18 cellular contexts compared by ENCODE assay signal in genomic region chr10:90181251-90181691, GRCh38.
DNase-seq lines count a peak whose midpoint lies in the region; ATAC-seq and TF ChIP-seq lines count a peak whose summit lies in the region.
"Had no signal": no experiment of that assay in that cellular context is flagged by ENCODE, and none has a peak within 500 bp of the region (broad histone marks: within the 10 kb centered on the region; RNA-seq: fewer than 3 reads in every experiment).

No MANE protein-coding gene starts in this region.

- no peaks in the 10 kb centered on the region for H3K79me2 ChIP-seq in smooth muscle cell (ENCODE audit: low read depth)

- no peaks in the 10 kb centered on the region for H4K20me1 ChIP-seq in smooth muscle cell (ENCODE audit: low read depth)

- no peak for TF ChIP-seq POLR2A in breast epithelium (IDR thresholded peaks at IDR 0.05)

- no peaks in the 10 kb centered on the region for H3K9me3 ChIP-seq in breast epithelium
- no peaks in the 10 kb centered on the region for H3K9me3 ChIP-seq in smooth muscle cell (replicated peaks; ENCODE audit: low read depth)
- H3K9me3 ChIP-seq: Caco-2, Peyer's patch had no signal

- no peak overlapping the region for H3K4me3 Mint-ChIP-seq in MCF 10A (ENCODE audit: unreplicated experiment)
- H3K4me3 Mint-ChIP-seq: T-helper 17 cell had no signal

- POLR2A ChIA-PET in MCF 10A (lab: Yijun Ruan, JAX): interaction anchor here (0.9 to 2.0 kb wide), 6 partner anchors 9 to 42 kb away, joined by 3 to 11 read pairs (median 3); no protein-coding TSS in a partner anchor

- H3K9ac ChIP-seq in smooth muscle cell (ENCODE audit: low read depth): no peak overlapping the region

- no peaks in the 10 kb centered on the region for H3K9me3 Mint-ChIP-seq in MCF 10A (ENCODE audit: unreplicated experiment)

- TF ChIP-seq CTCF in MCF 10A (IDR thresholded peaks at IDR 0.05; ENCODE audit: unreplicated experiment): no peak
- no peak for TF ChIP-seq CTCF in breast epithelium (IDR thresholded peaks at IDR 0.05)
- TF ChIP-seq CTCF in fibroblast of the aortic adventitia (IDR thresholded peaks at IDR 0.05; ENCODE audit: insufficient read depth, low read length): no peak
- no peak for TF ChIP-seq CTCF in smooth muscle cell (IDR thresholded peaks at IDR 0.05; ENCODE audit: borderline replicate concordance, insufficient read depth, poor library complexity, severe bottlenecking)

- H3K4me1 ChIP-seq in breast epithelium: no peaks in the 10 kb centered on the region
- H3K4me1 ChIP-seq in smooth muscle cell (ENCODE audit: low read depth): no peaks in the 10 kb centered on the region
- H3K4me1 ChIP-seq: Caco-2, Peyer's patch had no signal

- H3K36me3 ChIP-seq in breast epithelium (no peaks in the 10 kb centered on the region), smooth muscle cell (ENCODE audit: low read depth) (no peaks in the 10 kb centered on the region)
- H3K36me3 ChIP-seq: Peyer's patch had no signal

- H3K27me3 ChIP-seq in breast epithelium (no peaks in the 10 kb centered on the region), smooth muscle cell (ENCODE audit: low read depth) (no peaks in the 10 kb centered on the region)
- H3K27me3 ChIP-seq: Peyer's patch had no signal

- DNase-seq in MCF 10A (ENCODE audit: unreplicated experiment): no peak
- no peak for DNase-seq in breast epithelium (ENCODE audit: low spot score in 2 of 2)
- DNase-seq in NCI-H226: peak; percentile 87
- peak; percentile 93 for DNase-seq in fibroblast of the aortic adventitia (ENCODE audit: low read depth)
- DNase-seq in smooth muscle cell (lab: John Stamatoyannopoulos, UW; ENCODE audit: unreplicated experiment): no peak
- no peak for DNase-seq in amygdala (lab: John Stamatoyannopoulos, UW)
- DNase-seq in cerebellar nuclear complex (lab: John Stamatoyannopoulos, UW): no peak
- DNase-seq: Caco-2, DMS53, IMR-90, Karpas-422, NCI-H187 treated with DMSO at 0.1 percent for 48 hours, NCI-H748 treated with DMSO at 0.1 percent for 48 hours, Peyer's patch, Right ventricle myocardium superior, T-helper 17 cell had no signal

- CTCF ChIA-PET in MCF 10A (lab: Yijun Ruan, JAX): interaction anchor here (0.7 kb wide), 1 partner anchor 287 kb away, joined by 3 read pairs; no protein-coding TSS in a partner anchor

- ATAC-seq in HG03045 (IDR thresholded peaks at IDR 0.05; ENCODE audit: unreplicated experiment): no peak
- ATAC-seq: GM12878, T-helper 17 cell had no signal

- no peak overlapping the region for H2AFZ ChIP-seq in smooth muscle cell (ENCODE audit: low read depth)

- H3K27ac Mint-ChIP-seq in MCF 10A (ENCODE audit: low read depth, unreplicated experiment): peak overlapping the region; percentile 99
- H3K27ac Mint-ChIP-seq: T-helper 17 cell had no signal

- BruUV-seq in MCF 10A (replicated peaks; lab: Mats Ljungman, UMichigan): no TSS peak

- no peak overlapping the region for H3K4me2 ChIP-seq in smooth muscle cell

- intact Hi-C loops in MCF 10A (cut with micrococcal nuclease): no loop called here
- intact Hi-C loops in breast epithelium (cut with DNase I; ENCODE audit: low total_unique reads): no loop called here

- H3K4me1 Mint-ChIP-seq in MCF 10A (ENCODE audit: insufficient read depth, unreplicated experiment): peaks cover 40% of the 10 kb centered on the region
- H3K4me1 Mint-ChIP-seq: T-helper 17 cell had no signal

- no peaks in the 10 kb centered on the region for H3K27me3 Mint-ChIP-seq in MCF 10A (ENCODE audit: insufficient read depth, unreplicated experiment)
- H3K27me3 Mint-ChIP-seq: T-helper 17 cell had no signal

- peaks cover 11% of the 10 kb centered on the region for H3K36me3 Mint-ChIP-seq in MCF 10A (ENCODE audit: insufficient read depth, unreplicated experiment)

- H3F3A ChIP-seq in smooth muscle cell (ENCODE audit: low read depth): no peaks in the 10 kb centered on the region

- H3K27ac ChIP-seq in breast epithelium (no peak overlapping the region), smooth muscle cell (ENCODE audit: low read depth) (peak overlapping the region; percentile 60)
- H3K27ac ChIP-seq: Peyer's patch had no signal

- H3K4me3 ChIP-seq in breast epithelium (no peak overlapping the region), fibroblast of the aortic adventitia (ENCODE audit: low read depth, low read length) (no peak overlapping the region), smooth muscle cell (no peak overlapping the region)
- H3K4me3 ChIP-seq: GM12878, Peyer's patch had no signal

- 38% methylated on average over 2 of the region's 2 CpGs for WGBS in smooth muscle cell (ENCODE audit: low lambda C conversion rate)

Comparison
In these comparisons a context has a peak if more than half of its experiments do, and no peak if none do; other contexts are left out.
1. DNase-seq: peak in NCI-H226 (single experiment) and fibroblast of the aortic adventitia (single experiment); none in MCF 10A (single experiment), breast epithelium (0 of 2), smooth muscle cell (single experiment), amygdala (0 of 56) and cerebellar nuclear complex (0 of 2).